In the genomic region with DNA sequence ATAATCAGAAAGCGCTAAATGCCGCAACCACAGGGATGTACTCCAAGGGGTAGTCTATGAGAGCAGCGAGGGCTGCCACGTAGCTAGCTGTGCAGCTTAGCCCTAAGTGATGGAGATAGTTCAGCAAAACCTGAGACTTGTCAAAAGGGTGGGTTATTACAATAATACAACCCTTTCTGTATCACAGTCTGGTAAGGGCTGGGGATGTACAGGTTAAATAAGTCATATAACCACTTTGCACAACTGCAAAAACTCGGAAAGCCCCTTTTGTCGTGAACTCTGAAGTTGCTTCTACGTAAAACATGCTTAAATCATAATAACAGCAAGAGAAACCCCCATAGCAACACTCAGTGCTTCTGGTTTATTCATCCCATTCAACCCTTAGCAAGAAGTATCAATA, we compare ENCODE assay signal across 21 cellular contexts.
"Had no signal": no experiment of that assay in that cellular context is flagged by ENCODE, and none has a peak within 500 bp of the region (broad histone marks: within the 10 kb centered on the region; RNA-seq: fewer than 3 reads in every experiment).

No MANE protein-coding gene starts in this region.

- H3K4me1 ChIP-seq: esophagus muscularis mucosa, foreskin keratinocyte, gastroesophageal sphincter, heart left ventricle, left lung, lower lobe of right lung had no signal

- DNase-seq: dermis blood vessel endothelial cell; dorsolateral prefrontal cortex; effector CD4-positive, alpha-beta T cell; effector memory CD4-positive, alpha-beta T cell; foreskin keratinocyte; heart left ventricle; hypothalamus; immature natural killer cell; islet precursor cell; kidney; kidney glomerular epithelial cell; left lung; left ventricle myocardium superior; lower lobe of right lung; mesendoderm; midbrain; naive thymus-derived CD4-positive, alpha-beta T cell had no signal

- ATAC-seq: foreskin keratinocyte; gastroesophageal sphincter; heart left ventricle; left lung; left ventricle myocardium superior; lower lobe of right lung; naive thymus-derived CD4-positive, alpha-beta T cell had no signal

- H3K27ac ChIP-seq: coronary artery, dorsolateral prefrontal cortex, esophagus muscularis mucosa, foreskin keratinocyte, gastroesophageal sphincter, heart left ventricle, hepatocyte, left lung, lower lobe of right lung had no signal

- H3K9me3 ChIP-seq: esophagus muscularis mucosa, gastroesophageal sphincter, heart left ventricle, left lung, lower lobe of right lung had no signal

- H3K4me3 ChIP-seq: coronary artery, dorsolateral prefrontal cortex, esophagus muscularis mucosa, gastroesophageal sphincter, heart left ventricle, hepatocyte, left lung, lower lobe of right lung had no signal

- H3K36me3 ChIP-seq: esophagus muscularis mucosa, gastroesophageal sphincter, heart left ventricle, left lung, lower lobe of right lung had no signal

- H3K27me3 ChIP-seq: esophagus muscularis mucosa, foreskin keratinocyte, gastroesophageal sphincter, heart left ventricle, hepatocyte, left lung had no signal
